In the genomic region with DNA sequence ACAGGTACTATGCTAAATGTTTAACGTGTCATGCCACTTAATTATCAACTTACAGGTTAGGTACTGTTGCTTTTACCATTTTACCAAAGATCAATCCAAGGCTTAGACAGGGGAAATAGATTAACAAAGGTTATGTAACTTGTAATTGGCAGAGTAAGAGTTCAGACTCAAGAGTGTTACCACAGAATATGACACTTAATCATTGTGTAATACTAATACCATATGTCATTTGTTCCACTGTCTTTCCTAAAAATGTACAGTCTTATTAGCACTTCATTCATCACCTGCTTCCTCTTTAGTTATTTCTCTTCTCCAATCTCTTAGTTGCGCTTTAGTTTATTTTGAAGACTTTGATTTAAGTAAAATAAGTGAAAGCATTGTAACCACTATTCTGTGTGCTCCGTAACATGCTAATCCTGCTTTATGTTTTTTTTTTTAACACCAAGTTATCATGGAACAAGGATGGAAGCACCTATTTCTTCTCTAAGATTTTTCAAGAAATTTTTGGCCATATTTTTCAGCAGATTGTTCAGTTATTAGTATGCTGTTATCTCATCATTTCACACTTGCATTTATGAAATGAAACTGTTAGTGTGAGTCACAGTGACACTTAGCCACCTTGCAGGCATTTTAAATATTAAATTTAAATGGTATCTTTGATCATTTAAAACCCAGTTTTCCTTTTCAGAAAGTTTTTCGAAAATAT, we compare ENCODE assay signal across 21 cellular contexts.
DNase-seq lines count a peak whose midpoint lies in the region; ATAC-seq, FAIRE-seq and TF ChIP-seq lines count a peak whose summit lies in the region.
"Had no signal": no experiment of that assay in that cellular context is flagged by ENCODE, and none has a peak within 500 bp of the region (broad histone marks: within the 10 kb centered on the region; RNA-seq: fewer than 3 reads in every experiment).

No MANE protein-coding gene starts in this region.

- in situ Hi-C loops in GM12878 (cut with MboI): no loop called here

- TF ChIP-seq RAD21 in GM12878 (IDR thresholded peaks at IDR 0.05; ENCODE audit: insufficient read depth, low read depth, low read length): no peak

- no peaks in the 10 kb centered on the region for H3K9me3 Mint-ChIP-seq in activated CD8-positive, alpha-beta T cell treated with anti-CD3 and anti-CD28 coated beads for 36 hours
- H3K9me3 Mint-ChIP-seq in activated CD8-positive, alpha-beta T cell treated with anti-CD3 and anti-CD28 coated beads, Interleukin-2, amount 10 ng/mL, durations not matched to agents 7 days and 5 days (ENCODE audit: insufficient read depth): no peaks in the 10 kb centered on the region
- H3K9me3 Mint-ChIP-seq: activated naive CD4-positive, alpha-beta T cell treated with anti-CD3 and anti-CD28 coated beads, Interleukin-2, amount 50 U/mL, for 72 hours; CD4-positive, alpha-beta T cell had no signal

- no peaks in the 10 kb centered on the region for H3K27me3 Mint-ChIP-seq in activated CD8-positive, alpha-beta T cell treated with anti-CD3 and anti-CD28 coated beads for 36 hours
- no peaks in the 10 kb centered on the region for H3K27me3 Mint-ChIP-seq in activated CD8-positive, alpha-beta T cell treated with anti-CD3 and anti-CD28 coated beads, Interleukin-2, amount 10 ng/mL, durations not matched to agents 7 days and 5 days (ENCODE audit: low read depth)
- H3K27me3 Mint-ChIP-seq: CD4-positive, alpha-beta T cell had no signal

- H3K9me3 ChIP-seq in GM12878 (replicated peaks; ENCODE audit: control insufficient read depth, insufficient read depth, low read length): no peaks in the 10 kb centered on the region
- H3K9me3 ChIP-seq: HAP-1, left lung, neutrophil, right atrium auricular region had no signal

- 86% methylated on average over 4 of the region's 4 CpGs for WGBS in GM12878 (ENCODE audit: insufficient coverage, insufficient replicate concordance, low lambda C conversion rate, missing lambda C conversion rate)

- no peaks in the 10 kb centered on the region for H3K36me3 Mint-ChIP-seq in activated CD8-positive, alpha-beta T cell treated with anti-CD3 and anti-CD28 coated beads for 36 hours (ENCODE audit: low read depth)
- H3K36me3 Mint-ChIP-seq in activated CD8-positive, alpha-beta T cell treated with anti-CD3 and anti-CD28 coated beads, Interleukin-2, amount 10 ng/mL, durations not matched to agents 7 days and 5 days (ENCODE audit: low read depth): no peaks in the 10 kb centered on the region
- H3K36me3 Mint-ChIP-seq: activated naive CD4-positive, alpha-beta T cell treated with anti-CD3 and anti-CD28 coated beads, Interleukin-2, amount 50 U/mL, for 72 hours had no signal

- peak; percentile 88 for FAIRE-seq in GM12878 (lab: Jason Lieb, UNC)
- FAIRE-seq: GM19239, RCC 7860 had no signal

- no peak overlapping the region for H2AFZ ChIP-seq in GM12878 (ENCODE audit: control insufficient read depth, low read depth, low read length)

- H3K27ac Mint-ChIP-seq in activated CD8-positive, alpha-beta T cell treated with anti-CD3 and anti-CD28 coated beads for 36 hours: no peak overlapping the region
- no peak overlapping the region for H3K27ac Mint-ChIP-seq in activated CD8-positive, alpha-beta T cell treated with anti-CD3 and anti-CD28 coated beads, Interleukin-2, amount 10 ng/mL, durations not matched to agents 7 days and 5 days
- H3K27ac Mint-ChIP-seq: activated naive CD4-positive, alpha-beta T cell treated with anti-CD3 and anti-CD28 coated beads, Interleukin-2, amount 50 U/mL, for 72 hours; CD4-positive, alpha-beta T cell had no signal

- H3K4me3 ChIP-seq in GM12878: no peak overlapping the region
- H3K4me3 ChIP-seq: HAP-1, left lung, right atrium auricular region had no signal

- H3K4me2 ChIP-seq in GM12878 (ENCODE audit: control insufficient read depth, insufficient read depth): no peak overlapping the region

- 0 out of 4 replicates have a peak, but pooled peaks of 1 of the 2 experiments have one; percentile 8 for TF ChIP-seq EP300 in GM12878 (IDR thresholded peaks at IDR 0.05; ENCODE audit: borderline replicate concordance in 1 of 2, control insufficient read depth in 1 of 2, low read depth in 2 of 2, low read length in 2 of 2)

- H3K79me2 ChIP-seq in GM12878 (ENCODE audit: control insufficient read depth, insufficient read depth, low read length): no peaks in the 10 kb centered on the region

- H3K4me1 Mint-ChIP-seq in activated CD8-positive, alpha-beta T cell treated with anti-CD3 and anti-CD28 coated beads for 36 hours (ENCODE audit: low read depth): peaks cover 11% of the 10 kb centered on the region
- H3K4me1 Mint-ChIP-seq in activated CD8-positive, alpha-beta T cell treated with anti-CD3 and anti-CD28 coated beads, Interleukin-2, amount 10 ng/mL, durations not matched to agents 7 days and 5 days (ENCODE audit: low read depth): no peaks in the 10 kb centered on the region

- DNase-seq in activated CD8-positive, alpha-beta T cell treated with anti-CD3 and anti-CD28 coated beads for 36 hours: no peak
- DNase-seq in activated CD8-positive, alpha-beta T cell treated with anti-CD3 and anti-CD28 coated beads, Interleukin-2, amount 10 ng/mL, durations not matched to agents 7 days and 5 days: no peak
- DNase-seq in NCI-H1694 (lab: John Stamatoyannopoulos, UW): peak; percentile 14
- DNase-seq in GM12878 (ENCODE audit: low read depth, low spot score): no peak
- no peak for DNase-seq in sciatic nerve (ENCODE audit: low spot score)
- no peak for DNase-seq in NCI-H187 (lab: John Stamatoyannopoulos, UW)
- no peak for DNase-seq in caudate nucleus (lab: John Stamatoyannopoulos, UW)
- DNase-seq: activated CD4-positive, alpha-beta T cell treated with anti-CD3 and anti-CD28 coated beads, Interleukin-2, amount 50 U/mL, for 1 hour; CD4-positive, alpha-beta T cell; DND-41; KG1; left lung; stimulated activated naive CD4-positive, alpha-beta T cell treated with Interleukin-2 at 50 U/mL for 16 hours; trophoblast cell had no signal

- H3K9ac ChIP-seq in GM12878 (ENCODE audit: control insufficient read depth, insufficient read depth, low read length): no peak overlapping the region

- H3K4me1 ChIP-seq in GM12878 (ENCODE audit: control insufficient read depth, insufficient read depth, low read length): no peaks in the 10 kb centered on the region; the same call in 1 of the 2 replicates
- H3K4me1 ChIP-seq: HAP-1, left lung, right atrium auricular region had no signal

- RAD21 ChIA-PET in GM12878 (lab: Charles Lee; ENCODE audit: unreplicated experiment): no interaction called here

- no peaks in the 10 kb centered on the region for H4K20me1 ChIP-seq in GM12878 (ENCODE audit: control insufficient read depth, insufficient read depth)

- POLR2A ChIA-PET in activated CD8-positive, alpha-beta T cell treated with anti-CD3 and anti-CD28 coated beads for 36 hours (lab: Charles Lee): no interaction called here
- POLR2A ChIA-PET in activated CD8-positive, alpha-beta T cell treated with anti-CD3 and anti-CD28 coated beads, Interleukin-2, amount 10 ng/mL, durations not matched to agents 7 days and 5 days (lab: Charles Lee): no interaction called here
- POLR2A ChIA-PET in GM12878 (lab: Charles Lee): no interaction called here

- no peaks in the 10 kb centered on the region for H3K36me3 ChIP-seq in GM12878 (ENCODE audit: control insufficient read depth in 2 of 2, insufficient read depth in 2 of 2, low read length in 1 of 2)
- H3K36me3 ChIP-seq: HAP-1, left lung, neutrophil, right atrium auricular region had no signal

- CTCF ChIA-PET in activated CD8-positive, alpha-beta T cell treated with anti-CD3 and anti-CD28 coated beads for 36 hours (lab: Charles Lee): no interaction called here
- CTCF ChIA-PET in activated CD8-positive, alpha-beta T cell treated with anti-CD3 and anti-CD28 coated beads, Interleukin-2, amount 10 ng/mL, durations not matched to agents 7 days and 5 days (lab: Charles Lee): no interaction called here
- CTCF ChIA-PET in GM12878 (lab: Yijun Ruan, JAX): no interaction called here

- intact Hi-C loops in activated CD8-positive, alpha-beta T cell treated with anti-CD3 and anti-CD28 coated beads for 36 hours (cut with micrococcal nuclease): no loop called here
- intact Hi-C loops in GM12878 (cut with micrococcal nuclease; ENCODE audit: unreplicated experiment): no loop called here
- intact Hi-C loops in sciatic nerve (cut with DNase I): no loop called here

- peak; percentile 39 for ATAC-seq in activated CD8-positive, alpha-beta T cell treated with anti-CD3 and anti-CD28 coated beads for 36 hours
- no peak for ATAC-seq in activated CD8-positive, alpha-beta T cell treated with anti-CD3 and anti-CD28 coated beads, Interleukin-2, amount 10 ng/mL, durations not matched to agents 7 days and 5 days
- ATAC-seq in GM12878: peak; percentile 76
- ATAC-seq in sciatic nerve: peak; percentile 64
- ATAC-seq in HG03432 (IDR thresholded peaks at IDR 0.05; ENCODE audit: unreplicated experiment): no peak
- ATAC-seq: left lung had no signal

- TF ChIP-seq CTCF in activated CD8-positive, alpha-beta T cell treated with anti-CD3 and anti-CD28 coated beads for 36 hours (IDR thresholded peaks at IDR 0.05): no peak
- no peak for TF ChIP-seq CTCF in GM12878 (IDR thresholded peaks at IDR 0.05 in 2 of 3, conservative IDR thresholded peaks at IDR 0.05 in 1 of 3; ENCODE audit: control insufficient read depth in 2 of 3, extremely low read depth in 1 of 3, insufficient read depth in 1 of 3, low read depth in 3 of 3, low read length in 3 of 3)

- no peaks in the 10 kb centered on the region for H3K27me3 ChIP-seq in GM12878 (replicated peaks in 1 of 2; ENCODE audit: control insufficient read depth in 2 of 2, insufficient read depth in 2 of 2, low read length in 1 of 2)
- H3K27me3 ChIP-seq: left lung, neutrophil, right atrium auricular region had no signal

- no peak for TF ChIP-seq POLR2A in GM12878 (IDR thresholded peaks at IDR 0.05; ENCODE audit: low read depth, low read length)

- no peak overlapping the region for H3K27ac ChIP-seq in GM12878 (ENCODE audit: control insufficient read depth, insufficient read depth)
- no peak overlapping the region for H3K27ac ChIP-seq in caudate nucleus (ENCODE audit: low read depth, low read length)
- H3K27ac ChIP-seq: left lung, neutrophil, right atrium auricular region had no signal

- no TSS peak for BruUV-seq in GM12878 (replicated peaks; lab: Mats Ljungman, UMichigan)

- SMC1A ChIA-PET in GM12878 (lab: Charles Lee; ENCODE audit: uncharacterized antibody, unreplicated experiment): no interaction called here

- H3K4me3 Mint-ChIP-seq in activated CD8-positive, alpha-beta T cell treated with anti-CD3 and anti-CD28 coated beads for 36 hours: no peak overlapping the region
- H3K4me3 Mint-ChIP-seq in activated CD8-positive, alpha-beta T cell treated with anti-CD3 and anti-CD28 coated beads, Interleukin-2, amount 10 ng/mL, durations not matched to agents 7 days and 5 days: no peak overlapping the region
- H3K4me3 Mint-ChIP-seq: CD4-positive, alpha-beta T cell had no signal

Comparison
In these comparisons a context has a peak if more than half of its experiments do, and no peak if none do; other contexts are left out.
1. ATAC-seq: peak in activated CD8-positive, alpha-beta T cell treated with anti-CD3 and anti-CD28 coated beads for 36 hours (single experiment), GM12878 (single experiment) and sciatic nerve (single experiment); none in activated CD8-positive, alpha-beta T cell treated with anti-CD3 and anti-CD28 coated beads, Interleukin-2, amount 10 ng/mL, durations not matched to agents 7 days and 5 days (single experiment) and HG03432 (single experiment).